In the genomic region with DNA sequence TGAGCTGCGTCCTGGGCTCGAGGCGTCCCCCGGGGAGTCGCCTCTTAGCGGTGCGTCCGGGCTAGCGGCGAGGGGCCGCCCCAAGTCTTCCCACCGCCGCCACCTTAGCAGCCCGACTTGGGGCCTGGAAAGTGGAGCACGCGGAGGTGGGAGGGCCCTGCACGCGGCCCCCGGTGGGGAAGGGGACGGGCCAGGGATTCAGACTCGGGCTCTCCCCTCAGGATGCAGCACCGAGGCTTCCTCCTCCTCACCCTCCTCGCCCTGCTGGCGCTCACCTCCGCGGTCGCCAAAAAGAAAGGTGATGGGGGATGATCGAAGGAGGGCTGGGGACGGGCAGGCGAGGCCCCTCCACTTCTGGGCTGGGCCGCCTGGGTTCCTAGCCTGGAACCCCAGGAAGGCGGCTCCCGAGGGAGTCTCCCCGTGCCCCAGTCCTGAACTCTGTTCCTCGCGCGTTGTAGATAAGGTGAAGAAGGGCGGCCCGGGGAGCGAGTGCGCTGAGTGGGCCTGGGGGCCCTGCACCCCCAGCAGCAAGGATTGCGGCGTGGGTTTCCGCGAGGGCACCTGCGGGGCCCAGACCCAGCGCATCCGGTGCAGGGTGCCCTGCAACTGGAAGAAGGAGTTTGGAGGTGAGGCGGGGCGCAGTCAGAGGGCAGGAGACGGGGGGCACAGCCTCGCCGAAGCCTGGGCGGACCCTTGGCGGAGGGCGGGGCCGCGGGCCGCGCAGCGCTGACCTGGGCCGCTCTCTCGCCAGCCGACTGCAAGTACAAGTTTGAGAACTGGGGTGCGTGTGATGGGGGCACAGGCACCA, we compare ENCODE assay signal across 8 cellular contexts. TPM values are rescaled to one million over a fixed set of nuclear protein-coding genes. Genes with fewer than 3 reads are reported as not detected.
DNase-seq lines count a peak whose midpoint lies in the region; ATAC-seq and TF ChIP-seq lines count a peak whose summit lies in the region.

No MANE protein-coding gene starts in this region.

- peak overlapping the region; percentile 47 for H2BK12ac ChIP-seq in trophoblast cell (ENCODE audit: low read length)

- H3K9me3 ChIP-seq in PC-3 (ENCODE audit: low read length): no peaks in the 10 kb centered on the region
- H3K9me3 ChIP-seq in trophoblast cell (ENCODE audit: insufficient read depth, low read depth, low read length): no peaks in the 10 kb centered on the region

- no peaks in the 10 kb centered on the region for H3F3A ChIP-seq in PC-3 (ENCODE audit: low read length, unreplicated experiment)

- TSS peak; percentile 47 for BruUV-seq in PC-3 (replicated peaks; lab: Mats Ljungman, UMichigan)

- H3K9ac ChIP-seq in PC-3 (ENCODE audit: low read length) (peak overlapping the region; percentile 67), trophoblast cell (ENCODE audit: low read length) (peak overlapping the region; percentile 89)

- POLR2A ChIA-PET in PC-3 (lab: Charles Lee; ENCODE audit: unreplicated experiment): no interaction called here

- peaks cover 14% of the 10 kb centered on the region for H3K4me1 Mint-ChIP-seq in activated CD4-positive, alpha-beta T cell treated with anti-CD3 and anti-CD28 coated beads, Interleukin-2, amount 10 ng/mL, durations not matched to agents 24 days and 14 days

- no peaks in the 10 kb centered on the region for H3K79me2 ChIP-seq in PC-3 (ENCODE audit: low read length)
- peaks cover 13% of the 10 kb centered on the region for H3K79me2 ChIP-seq in trophoblast cell (ENCODE audit: control insufficient read depth, insufficient read depth, low read length, poor library complexity)

- peak overlapping the region; percentile 95 for H2BK5ac ChIP-seq in trophoblast cell (ENCODE audit: low read depth, low read length, poor library complexity)

- peaks cover 24% of the 10 kb centered on the region for H3K79me1 ChIP-seq in trophoblast cell (ENCODE audit: low read length)

- peak overlapping the region; percentile 87 for H3K4ac ChIP-seq in trophoblast cell (ENCODE audit: low read depth, low read length)

- peak overlapping the region; percentile 97 for H4K91ac ChIP-seq in trophoblast cell (ENCODE audit: low read depth, low read length)

- no peaks in the 10 kb centered on the region for H3K27me3 ChIP-seq in PC-3 (ENCODE audit: low read length)
- H3K27me3 ChIP-seq in trophoblast cell (ENCODE audit: insufficient read depth, low read length): no peaks in the 10 kb centered on the region

- H3K4me1 ChIP-seq in PC-3 (ENCODE audit: insufficient read depth, low read length) (peaks cover 8% of the 10 kb centered on the region; the same call in 1 of the 2 replicates), trophoblast cell (ENCODE audit: control insufficient read depth in 1 of 2, insufficient read depth in 2 of 2, low read length in 2 of 2) (peaks cover 15 to 17% of the 10 kb centered on the region in 2 experiments)

- H2AFZ ChIP-seq in PC-3 (ENCODE audit: low read length) (peak overlapping the region; percentile 73), trophoblast cell (ENCODE audit: insufficient read depth, low read length, poor library complexity) (peak overlapping the region; percentile 42)

- H3K9me3 Mint-ChIP-seq in activated CD4-positive, alpha-beta T cell treated with anti-CD3 and anti-CD28 coated beads, Interleukin-2, amount 10 ng/mL, durations not matched to agents 24 days and 14 days: no peaks in the 10 kb centered on the region

- peak overlapping the region; percentile 79 for H3K4me3 Mint-ChIP-seq in activated CD4-positive, alpha-beta T cell treated with anti-CD3 and anti-CD28 coated beads, Interleukin-2, amount 10 ng/mL, durations not matched to agents 24 days and 14 days

- H3K4me2 ChIP-seq in PC-3 (ENCODE audit: low read length): peak overlapping the region; percentile 93
- peak overlapping the region; percentile 81 for H3K4me2 ChIP-seq in trophoblast cell (ENCODE audit: low read length)

- CTCF ChIA-PET in PC-3 (lab: Charles Lee): no interaction called here

- peak overlapping the region; percentile 79 for H3K4me3 ChIP-seq in PC-3 (ENCODE audit: low read length)
- H3K4me3 ChIP-seq in epithelial cell of esophagus (ENCODE audit: low read length): peak overlapping the region; percentile 42
- peak overlapping the region; percentile 85 for H3K4me3 ChIP-seq in trophoblast cell (ENCODE audit: low read depth, low read length)

- H3K23ac ChIP-seq in trophoblast cell (ENCODE audit: low read length): no peak overlapping the region

- peaks cover 24% of the 10 kb centered on the region for H3K27me3 Mint-ChIP-seq in activated CD4-positive, alpha-beta T cell treated with anti-CD3 and anti-CD28 coated beads, Interleukin-2, amount 10 ng/mL, durations not matched to agents 24 days and 14 days

- H2BK120ac ChIP-seq in trophoblast cell (ENCODE audit: insufficient read depth, low read length, poor library complexity): peak overlapping the region; percentile 69

- no CpG with 5 or more reads among the region's 65 CpGs for WGBS in trophoblast cell (ENCODE audit: extremely low coverage, insufficient coverage, insufficient read length)

- ATAC-seq in PC-3: peak; percentile 12

- TF ChIP-seq CTCF in PC-3 (conservative IDR thresholded peaks at IDR 0.05; ENCODE audit: low read depth, low read length): no peak
- TF ChIP-seq CTCF in epithelial cell of esophagus (IDR thresholded peaks at IDR 0.05; ENCODE audit: insufficient read depth, low read depth, low read length, missing control alignments): no peak

- peak overlapping the region; percentile 89 for H3K18ac ChIP-seq in trophoblast cell (ENCODE audit: low read length)

- DNase-seq in activated CD4-positive, alpha-beta T cell treated with anti-CD3 and anti-CD28 coated beads, Interleukin-2, amount 10 ng/mL, durations not matched to agents 24 days and 14 days: peak; percentile 75
- DNase-seq in activated CD4-positive, alpha-beta T cell treated with anti-CD3 and anti-CD28 coated beads, Interleukin-2, amount 50 U/mL, for 1 hour: no peak
- DNase-seq in PC-3: no peak
- no peak for DNase-seq in epithelial cell of esophagus (ENCODE audit: low read depth)
- no peak for DNase-seq in trophoblast cell
- DNase-seq in NCI-H1048 (lab: John Stamatoyannopoulos, UW): no peak
- no peak for DNase-seq in NCI-H226
- DNase-seq in NK-92 treated with Interleukin-12 subunit alpha and Interleukin-12 subunit beta, amount 100 ng/mL, for 24 hours (lab: John Stamatoyannopoulos, UW): no peak

- peak overlapping the region; percentile 86 for H3K14ac ChIP-seq in trophoblast cell (ENCODE audit: low read length)

- H4K12ac ChIP-seq in trophoblast cell (ENCODE audit: low read depth, low read length): peak overlapping the region; percentile 91

- H4K8ac ChIP-seq in trophoblast cell (ENCODE audit: low read depth, low read length): peak overlapping the region; percentile 83

- H3K27ac Mint-ChIP-seq in activated CD4-positive, alpha-beta T cell treated with anti-CD3 and anti-CD28 coated beads, Interleukin-2, amount 10 ng/mL, durations not matched to agents 24 days and 14 days: peak overlapping the region; percentile 71

- H3K9me2 ChIP-seq in PC-3 (replicated peaks; ENCODE audit: low read length): no peaks in the 10 kb centered on the region

- H3K36me3 Mint-ChIP-seq in activated CD4-positive, alpha-beta T cell treated with anti-CD3 and anti-CD28 coated beads, Interleukin-2, amount 10 ng/mL, durations not matched to agents 24 days and 14 days (ENCODE audit: low read depth): peaks cover 19% of the 10 kb centered on the region

- no peaks in the 10 kb centered on the region; the same call in 1 of the 2 replicates for H3K36me3 ChIP-seq in PC-3 (ENCODE audit: low read depth, low read length)
- H3K36me3 ChIP-seq in trophoblast cell (ENCODE audit: control insufficient read depth in 1 of 2, insufficient read depth in 2 of 2, low read length in 2 of 2): peaks cover 32% of the 10 kb centered on the region in 2 experiments

- H2AK5ac ChIP-seq in trophoblast cell (ENCODE audit: low read length): peak overlapping the region; percentile 40

- intact Hi-C loops in activated CD4-positive, alpha-beta T cell treated with anti-CD3 and anti-CD28 coated beads, Interleukin-2, amount 10 ng/mL, durations not matched to agents 24 days and 14 days (cut with micrococcal nuclease): loop anchor here (1.0 to 2.0 kb wide), 3 partner anchors 7 to 143 kb away; no protein-coding TSS in a partner anchor
- intact Hi-C loops in PC-3 (cut with micrococcal nuclease): no loop called here

- H3K27ac ChIP-seq in PC-3 (ENCODE audit: low read length) (no peak overlapping the region), trophoblast cell (ENCODE audit: low read depth, low read length) (peak overlapping the region; percentile 90)

- H4K20me1 ChIP-seq in PC-3 (ENCODE audit: low read length): no peaks in the 10 kb centered on the region

RNA-seq across cellular contexts. Expression of gene MDK, which starts 0.6 kb away (rescaled TPM):
- total RNA-seq in activated CD4-positive, alpha-beta T cell treated with anti-CD3 and anti-CD28 coated beads, Interleukin-2, amount 10 ng/mL, durations not matched to agents 24 days and 14 days: 5.4 and 7.1 TPM in 2 replicates
- 184 and 232 TPM in 2 replicates for total RNA-seq in PC-3 (2014; rRNA removed)
- polyA plus RNA-seq in trophoblast cell (2013): 2,817 and 2,859 TPM in 2 replicates

RNA-seq across cellular contexts. Expression of gene CHRM4, which starts 9.5 kb away (rescaled TPM):
- total RNA-seq in activated CD4-positive, alpha-beta T cell treated with anti-CD3 and anti-CD28 coated beads, Interleukin-2, amount 10 ng/mL, durations not matched to agents 24 days and 14 days: 0.80 and 0.84 TPM in 2 replicates
- not detected in 2 replicates for total RNA-seq in PC-3 (2014; rRNA removed)
- 0.40 and 0.57 TPM in 2 replicates for polyA plus RNA-seq in trophoblast cell (2013)

RNA-seq across cellular contexts. Expression of gene DGKZ, which starts 34.8 kb away (rescaled TPM):
- total RNA-seq in activated CD4-positive, alpha-beta T cell treated with anti-CD3 and anti-CD28 coated beads, Interleukin-2, amount 10 ng/mL, durations not matched to agents 24 days and 14 days: 87.4 and 94.7 TPM in 2 replicates
- 70.2 and 91.0 TPM in 2 replicates for total RNA-seq in PC-3 (2014; rRNA removed)
- polyA plus RNA-seq in trophoblast cell (2013): 79.6 and 80.8 TPM in 2 replicates

Comparison
In these comparisons a context has a peak if more than half of its experiments do, and no peak if none do; other contexts are left out.
1. RNA of gene MDK, which starts 0.6 kb away (total RNA-seq): 184 to 232 TPM in PC-3; 5.4 to 7.1 TPM in activated CD4-positive, alpha-beta T cell treated with anti-CD3 and anti-CD28 coated beads, Interleukin-2, amount 10 ng/mL, durations not matched to agents 24 days and 14 days; every median in the first group is over 10 times any median in the second.
2. Peak in every context shown above with its lines, with median percentiles within 50 percentile points of each other: H3K4me3 ChIP-seq.